Comparison of ENCODE assay signal across 1 cellular context in the genomic region with DNA sequence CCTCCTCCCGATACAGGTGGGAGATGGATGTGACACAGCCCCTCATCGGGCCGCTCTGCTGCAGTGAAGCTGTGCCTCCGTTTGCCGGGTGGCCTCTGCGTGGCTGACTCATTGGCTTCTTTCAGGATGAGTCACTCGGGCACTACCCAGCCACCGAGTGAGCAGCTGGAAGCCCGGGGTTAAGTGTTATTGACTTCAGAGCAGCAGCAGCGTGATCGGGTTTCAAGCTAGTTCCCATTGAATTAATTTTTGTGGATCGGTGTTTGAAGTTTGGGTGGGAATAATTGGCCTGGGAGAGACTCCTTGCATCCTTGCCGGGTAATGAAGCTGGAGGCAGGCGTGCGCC.
TF ChIP-seq lines count a peak whose summit lies in the region.

No MANE protein-coding gene starts in this region.

TF ChIP-seq in GM23338, 12 proteins besides CTCF, POLR2A, EP300 and RAD21 (continued from another document):
- TF ChIP-seq, protein P1, sequence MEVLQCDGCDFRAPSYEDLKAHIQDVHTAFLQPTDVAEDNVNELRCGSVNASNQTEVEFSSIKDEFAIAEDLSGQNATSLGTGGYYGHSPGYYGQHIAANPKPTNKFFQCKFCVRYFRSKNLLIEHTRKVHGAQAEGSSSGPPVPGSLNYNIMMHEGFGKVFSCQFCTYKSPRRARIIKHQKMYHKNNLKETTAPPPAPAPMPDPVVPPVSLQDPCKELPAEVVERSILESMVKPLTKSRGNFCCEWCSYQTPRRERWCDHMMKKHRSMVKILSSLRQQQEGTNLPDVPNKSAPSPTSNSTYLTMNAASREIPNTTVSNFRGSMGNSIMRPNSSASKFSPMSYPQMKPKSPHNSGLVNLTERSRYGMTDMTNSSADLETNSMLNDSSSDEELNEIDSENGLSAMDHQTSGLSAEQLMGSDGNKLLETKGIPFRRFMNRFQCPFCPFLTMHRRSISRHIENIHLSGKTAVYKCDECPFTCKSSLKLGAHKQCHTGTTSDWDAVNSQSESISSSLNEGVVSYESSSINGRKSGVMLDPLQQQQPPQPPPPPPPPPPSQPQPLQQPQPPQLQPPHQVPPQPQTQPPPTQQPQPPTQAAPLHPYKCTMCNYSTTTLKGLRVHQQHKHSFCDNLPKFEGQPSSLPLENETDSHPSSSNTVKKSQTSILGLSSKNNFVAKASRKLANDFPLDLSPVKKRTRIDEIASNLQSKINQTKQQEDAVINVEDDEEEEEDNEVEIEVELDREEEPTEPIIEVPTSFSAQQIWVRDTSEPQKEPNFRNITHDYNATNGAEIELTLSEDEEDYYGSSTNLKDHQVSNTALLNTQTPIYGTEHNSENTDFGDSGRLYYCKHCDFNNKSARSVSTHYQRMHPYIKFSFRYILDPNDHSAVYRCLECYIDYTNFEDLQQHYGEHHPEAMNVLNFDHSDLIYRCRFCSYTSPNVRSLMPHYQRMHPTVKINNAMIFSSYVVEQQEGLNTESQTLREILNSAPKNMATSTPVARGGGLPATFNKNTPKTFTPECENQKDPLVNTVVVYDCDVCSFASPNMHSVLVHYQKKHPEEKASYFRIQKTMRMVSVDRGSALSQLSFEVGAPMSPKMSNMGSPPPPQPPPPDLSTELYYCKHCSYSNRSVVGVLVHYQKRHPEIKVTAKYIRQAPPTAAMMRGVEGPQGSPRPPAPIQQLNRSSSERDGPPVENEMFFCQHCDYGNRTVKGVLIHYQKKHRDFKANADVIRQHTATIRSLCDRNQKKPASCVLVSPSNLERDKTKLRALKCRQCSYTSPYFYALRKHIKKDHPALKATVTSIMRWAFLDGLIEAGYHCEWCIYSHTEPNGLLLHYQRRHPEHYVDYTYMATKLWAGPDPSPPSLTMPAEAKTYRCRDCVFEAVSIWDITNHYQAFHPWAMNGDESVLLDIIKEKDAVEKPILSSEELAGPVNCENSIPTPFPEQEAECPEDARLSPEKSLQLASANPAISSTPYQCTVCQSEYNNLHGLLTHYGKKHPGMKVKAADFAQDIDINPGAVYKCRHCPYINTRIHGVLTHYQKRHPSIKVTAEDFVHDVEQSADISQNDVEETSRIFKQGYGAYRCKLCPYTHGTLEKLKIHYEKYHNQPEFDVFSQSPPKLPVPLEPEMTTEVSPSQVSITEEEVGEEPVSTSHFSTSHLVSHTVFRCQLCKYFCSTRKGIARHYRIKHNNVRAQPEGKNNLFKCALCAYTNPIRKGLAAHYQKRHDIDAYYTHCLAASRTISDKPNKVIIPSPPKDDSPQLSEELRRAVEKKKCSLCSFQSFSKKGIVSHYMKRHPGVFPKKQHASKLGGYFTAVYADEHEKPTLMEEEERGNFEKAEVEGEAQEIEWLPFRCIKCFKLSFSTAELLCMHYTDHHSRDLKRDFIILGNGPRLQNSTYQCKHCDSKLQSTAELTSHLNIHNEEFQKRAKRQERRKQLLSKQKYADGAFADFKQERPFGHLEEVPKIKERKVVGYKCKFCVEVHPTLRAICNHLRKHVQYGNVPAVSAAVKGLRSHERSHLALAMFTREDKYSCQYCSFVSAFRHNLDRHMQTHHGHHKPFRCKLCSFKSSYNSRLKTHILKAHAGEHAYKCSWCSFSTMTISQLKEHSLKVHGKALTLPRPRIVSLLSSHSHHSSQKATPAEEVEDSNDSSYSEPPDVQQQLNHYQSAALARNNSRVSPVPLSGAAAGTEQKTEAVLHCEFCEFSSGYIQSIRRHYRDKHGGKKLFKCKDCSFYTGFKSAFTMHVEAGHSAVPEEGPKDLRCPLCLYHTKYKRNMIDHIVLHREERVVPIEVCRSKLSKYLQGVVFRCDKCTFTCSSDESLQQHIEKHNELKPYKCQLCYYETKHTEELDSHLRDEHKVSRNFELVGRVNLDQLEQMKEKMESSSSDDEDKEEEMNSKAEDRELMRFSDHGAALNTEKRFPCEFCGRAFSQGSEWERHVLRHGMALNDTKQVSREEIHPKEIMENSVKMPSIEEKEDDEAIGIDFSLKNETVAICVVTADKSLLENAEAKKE (CRISPR knock-in tag; IDR thresholded peaks at IDR 0.05) = no peak
- no peak for TF ChIP-seq STAT1 (IDR thresholded peaks at IDR 0.05; ENCODE audit: unreplicated experiment)
- TF ChIP-seq CREB1 (CRISPR knock-in tag; IDR thresholded peaks at IDR 0.05; ENCODE audit: low read depth) = no peak
